1 cellular context compared by ENCODE assay signal in the genomic region with DNA sequence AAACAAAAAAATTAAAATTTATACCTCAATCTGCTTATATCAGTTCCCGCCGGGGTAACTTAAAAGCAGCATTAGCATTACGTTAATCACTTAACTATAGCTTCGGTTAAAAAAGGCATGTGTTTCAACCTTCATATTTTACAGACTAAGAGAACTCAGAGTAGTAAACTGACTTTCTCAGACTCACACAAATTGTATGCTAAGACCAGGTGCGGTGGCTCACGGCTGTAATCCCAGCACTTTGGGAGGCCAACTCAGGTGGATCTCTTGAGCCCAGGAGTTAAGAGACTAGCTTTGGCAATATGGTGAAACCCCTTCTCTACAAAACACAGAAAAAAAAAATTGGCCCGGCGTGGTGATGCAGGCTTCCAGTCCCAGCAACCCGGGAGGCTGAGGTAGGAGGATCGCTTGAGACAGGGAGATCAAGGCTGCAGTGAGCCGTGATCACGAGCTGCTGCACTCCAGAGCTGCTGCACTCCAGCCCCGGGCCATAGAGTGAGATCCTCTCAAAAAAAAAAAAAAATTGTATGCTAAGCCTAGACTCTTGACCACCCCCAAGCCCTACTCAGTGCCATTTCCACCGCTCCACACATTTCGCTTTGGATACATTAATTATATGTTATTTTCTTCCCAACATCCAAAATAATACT.
TF ChIP-seq lines count a peak whose summit lies in the region.

No MANE protein-coding gene starts in this region.

TF ChIP-seq in HepG2, 621 proteins besides CTCF, POLR2A, EP300 and RAD21 (continues in another document):
- no peak for TF ChIP-seq ZFX (CRISPR knock-in tag; IDR thresholded peaks at IDR 0.05; ENCODE audit: low read depth)
- TF ChIP-seq PHF20 (CRISPR knock-in tag; IDR thresholded peaks at IDR 0.05): no peak
- no peak for TF ChIP-seq ZNF512 (CRISPR knock-in tag; IDR thresholded peaks at IDR 0.05)
- TF ChIP-seq ZNF879 (CRISPR knock-in tag; IDR thresholded peaks at IDR 0.05): no peak
- TF ChIP-seq MXD4 (CRISPR knock-in tag; IDR thresholded peaks at IDR 0.05): no peak
- TF ChIP-seq, protein P1, sequence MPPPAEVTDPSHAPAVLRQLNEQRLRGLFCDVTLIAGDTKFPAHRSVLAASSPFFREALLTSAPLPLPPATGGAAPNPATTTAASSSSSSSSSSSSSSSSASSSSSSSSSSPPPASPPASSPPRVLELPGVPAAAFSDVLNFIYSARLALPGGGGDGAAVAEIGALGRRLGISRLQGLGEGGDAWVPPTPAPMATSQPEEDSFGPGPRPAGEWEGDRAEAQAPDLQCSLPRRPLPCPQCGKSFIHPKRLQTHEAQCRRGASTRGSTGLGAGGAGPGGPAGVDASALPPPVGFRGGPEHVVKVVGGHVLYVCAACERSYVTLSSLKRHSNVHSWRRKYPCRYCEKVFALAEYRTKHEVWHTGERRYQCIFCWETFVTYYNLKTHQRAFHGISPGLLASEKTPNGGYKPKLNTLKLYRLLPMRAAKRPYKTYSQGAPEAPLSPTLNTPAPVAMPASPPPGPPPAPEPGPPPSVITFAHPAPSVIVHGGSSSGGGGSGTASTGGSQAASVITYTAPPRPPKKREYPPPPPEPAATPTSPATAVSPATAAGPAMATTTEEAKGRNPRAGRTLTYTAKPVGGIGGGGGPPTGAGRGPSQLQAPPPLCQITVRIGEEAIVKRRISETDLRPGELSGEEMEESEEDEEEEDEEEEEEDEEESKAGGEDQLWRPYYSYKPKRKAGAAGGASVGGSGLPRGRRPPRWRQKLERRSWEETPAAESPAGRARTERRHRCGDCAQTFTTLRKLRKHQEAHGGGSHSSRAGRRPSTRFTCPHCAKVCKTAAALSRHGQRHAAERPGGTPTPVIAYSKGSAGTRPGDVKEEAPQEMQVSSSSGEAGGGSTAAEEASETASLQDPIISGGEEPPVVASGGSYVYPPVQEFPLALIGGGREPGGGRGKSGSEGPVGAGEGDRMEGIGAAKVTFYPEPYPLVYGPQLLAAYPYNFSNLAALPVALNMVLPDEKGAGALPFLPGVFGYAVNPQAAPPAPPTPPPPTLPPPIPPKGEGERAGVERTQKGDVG (CRISPR knock-in tag; IDR thresholded peaks at IDR 0.05; ENCODE audit: borderline replicate concordance): no peak
- peak; percentile 13; the same call in 1 of the 2 replicates for TF ChIP-seq POGZ (CRISPR knock-in tag; IDR thresholded peaks at IDR 0.05)
- no peak for TF ChIP-seq ZBTB7A (CRISPR knock-in tag; IDR thresholded peaks at IDR 0.05)
- peak; percentile 33; the same call in 1 of the 2 replicates for TF ChIP-seq MAX (IDR thresholded peaks at IDR 0.05)
- no peak for TF ChIP-seq JDP2 (CRISPR knock-in tag; IDR thresholded peaks at IDR 0.05; ENCODE audit: borderline replicate concordance)
- TF ChIP-seq, protein P2, sequence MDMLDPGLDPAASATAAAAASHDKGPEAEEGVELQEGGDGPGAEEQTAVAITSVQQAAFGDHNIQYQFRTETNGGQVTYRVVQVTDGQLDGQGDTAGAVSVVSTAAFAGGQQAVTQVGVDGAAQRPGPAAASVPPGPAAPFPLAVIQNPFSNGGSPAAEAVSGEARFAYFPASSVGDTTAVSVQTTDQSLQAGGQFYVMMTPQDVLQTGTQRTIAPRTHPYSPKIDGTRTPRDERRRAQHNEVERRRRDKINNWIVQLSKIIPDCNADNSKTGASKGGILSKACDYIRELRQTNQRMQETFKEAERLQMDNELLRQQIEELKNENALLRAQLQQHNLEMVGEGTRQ (IDR thresholded peaks at IDR 0.05; ENCODE audit: low read depth, low read length): no peak
- TF ChIP-seq, protein P2 (CRISPR knock-in tag; IDR thresholded peaks at IDR 0.05; ENCODE audit: borderline replicate concordance): no peak
- TF ChIP-seq MYC (CRISPR knock-in tag; IDR thresholded peaks at IDR 0.05; ENCODE audit: borderline replicate concordance): no peak
- 0 out of 2 replicates have a peak, but pooled peaks have one; percentile 21 for TF ChIP-seq ELF4 (CRISPR knock-in tag; IDR thresholded peaks at IDR 0.05; ENCODE audit: borderline replicate concordance)
- no peak for TF ChIP-seq ZNF549 (CRISPR knock-in tag; IDR thresholded peaks at IDR 0.05)
- no peak for TF ChIP-seq RFX5 (IDR thresholded peaks at IDR 0.05; ENCODE audit: low read depth, low read length)
- TF ChIP-seq POLR2G (IDR thresholded peaks at IDR 0.05; ENCODE audit: low read depth, low read length): peak; percentile 69
- TF ChIP-seq ZNF781 (CRISPR knock-in tag; IDR thresholded peaks at IDR 0.05; ENCODE audit: borderline replicate concordance, not compliant biosample characterization): peak; percentile 32
- TF ChIP-seq MLXIP (CRISPR knock-in tag; IDR thresholded peaks at IDR 0.05; ENCODE audit: borderline replicate concordance): no peak
- no peak for TF ChIP-seq ZNF660 (CRISPR knock-in tag; IDR thresholded peaks at IDR 0.05; ENCODE audit: borderline replicate concordance, low read depth)
- no peak for TF ChIP-seq SUZ12 (IDR thresholded peaks at IDR 0.05; ENCODE audit: low read depth, low read length)
- peak; percentile 32 for TF ChIP-seq TEAD3 (CRISPR knock-in tag; optimal IDR thresholded peaks at IDR 0.05; ENCODE audit: borderline replicate concordance)
- no peak for TF ChIP-seq SAFB2 (CRISPR knock-in tag; IDR thresholded peaks at IDR 0.05; ENCODE audit: borderline replicate concordance, low read depth)
- TF ChIP-seq HMGXB3 (CRISPR knock-in tag; IDR thresholded peaks at IDR 0.05; ENCODE audit: borderline replicate concordance): no peak
- TF ChIP-seq MTF1 (CRISPR knock-in tag; IDR thresholded peaks at IDR 0.05): no peak
- TF ChIP-seq RELA (CRISPR knock-in tag; IDR thresholded peaks at IDR 0.05): no peak
- no peak for TF ChIP-seq DZIP1 (CRISPR knock-in tag; IDR thresholded peaks at IDR 0.05)
- peak; percentile 63 for TF ChIP-seq RBM22 (optimal IDR thresholded peaks at IDR 0.05; ENCODE audit: low read length)
- TF ChIP-seq, protein P3, sequence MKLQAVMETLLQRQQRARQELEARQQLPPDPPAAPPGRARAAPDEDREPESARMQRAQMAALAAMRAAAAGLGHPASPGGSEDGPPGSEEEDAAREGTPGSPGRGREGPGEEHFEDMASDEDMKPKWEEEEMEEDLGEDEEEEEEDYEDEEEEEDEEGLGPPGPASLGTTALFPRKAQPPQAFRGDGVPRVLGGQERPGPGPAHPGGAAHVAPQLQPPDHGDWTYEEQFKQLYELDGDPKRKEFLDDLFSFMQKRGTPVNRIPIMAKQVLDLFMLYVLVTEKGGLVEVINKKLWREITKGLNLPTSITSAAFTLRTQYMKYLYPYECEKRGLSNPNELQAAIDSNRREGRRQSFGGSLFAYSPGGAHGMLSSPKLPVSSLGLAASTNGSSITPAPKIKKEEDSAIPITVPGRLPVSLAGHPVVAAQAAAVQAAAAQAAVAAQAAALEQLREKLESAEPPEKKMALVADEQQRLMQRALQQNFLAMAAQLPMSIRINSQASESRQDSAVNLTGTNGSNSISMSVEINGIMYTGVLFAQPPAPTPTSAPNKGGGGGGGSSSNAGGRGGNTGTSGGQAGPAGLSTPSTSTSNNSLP (IDR thresholded peaks at IDR 0.05; ENCODE audit: low read depth, low read length): no peak
- TF ChIP-seq, protein P4, sequence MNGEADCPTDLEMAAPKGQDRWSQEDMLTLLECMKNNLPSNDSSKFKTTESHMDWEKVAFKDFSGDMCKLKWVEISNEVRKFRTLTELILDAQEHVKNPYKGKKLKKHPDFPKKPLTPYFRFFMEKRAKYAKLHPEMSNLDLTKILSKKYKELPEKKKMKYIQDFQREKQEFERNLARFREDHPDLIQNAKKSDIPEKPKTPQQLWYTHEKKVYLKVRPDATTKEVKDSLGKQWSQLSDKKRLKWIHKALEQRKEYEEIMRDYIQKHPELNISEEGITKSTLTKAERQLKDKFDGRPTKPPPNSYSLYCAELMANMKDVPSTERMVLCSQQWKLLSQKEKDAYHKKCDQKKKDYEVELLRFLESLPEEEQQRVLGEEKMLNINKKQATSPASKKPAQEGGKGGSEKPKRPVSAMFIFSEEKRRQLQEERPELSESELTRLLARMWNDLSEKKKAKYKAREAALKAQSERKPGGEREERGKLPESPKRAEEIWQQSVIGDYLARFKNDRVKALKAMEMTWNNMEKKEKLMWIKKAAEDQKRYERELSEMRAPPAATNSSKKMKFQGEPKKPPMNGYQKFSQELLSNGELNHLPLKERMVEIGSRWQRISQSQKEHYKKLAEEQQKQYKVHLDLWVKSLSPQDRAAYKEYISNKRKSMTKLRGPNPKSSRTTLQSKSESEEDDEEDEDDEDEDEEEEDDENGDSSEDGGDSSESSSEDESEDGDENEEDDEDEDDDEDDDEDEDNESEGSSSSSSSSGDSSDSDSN (CRISPR knock-in tag; IDR thresholded peaks at IDR 0.05): 0 out of 2 replicates have a peak, but pooled peaks have one; percentile 22
